8 cellular contexts compared by ENCODE assay signal in genomic region chr5:72817639-72818266, GRCh38. TPM values are rescaled to one million over a fixed set of nuclear protein-coding genes. Genes with fewer than 3 reads are reported as not detected.
A peak's percentile ranks its signal among the peaks of the same experiment; 100 is the strongest.
DNase-seq lines count a peak whose midpoint lies in the region; ATAC-seq and TF ChIP-seq lines count a peak whose summit lies in the region.

No MANE protein-coding gene starts in this region.

- DNase-seq in activated naive CD4-positive, alpha-beta T cell treated with Interleukin-2 at 50 U/mL for 16 hours = no peak
- DNase-seq in adipocyte (ENCODE audit: low read depth) (peak; percentile 48), left kidney (ENCODE audit: low read depth, low spot score) (peak; percentile 26), thyroid gland (no peak), GM03348 (ENCODE audit: low spot score) (no peak), sciatic nerve (ENCODE audit: low spot score) (no peak)

- no peak for TF ChIP-seq CTCF in thyroid gland (IDR thresholded peaks at IDR 0.05)

- H3K4me1 Mint-ChIP-seq in activated naive CD4-positive, alpha-beta T cell treated with anti-CD3 and anti-CD28 coated beads, Interleukin-2, amount 50 U/mL, for 24 hours = peaks cover 31% of the 10 kb centered on the region

- peak overlapping the region; percentile 98 to 99 (median 98) for H3K27ac ChIP-seq in thyroid gland

- H3K36me3 Mint-ChIP-seq in activated naive CD4-positive, alpha-beta T cell treated with anti-CD3 and anti-CD28 coated beads, Interleukin-2, amount 50 U/mL, for 24 hours = no peaks in the 10 kb centered on the region

- ATAC-seq in GM19452 (IDR thresholded peaks at IDR 0.05; ENCODE audit: unreplicated experiment) (no peak), sciatic nerve (no peak)

- 5 to 12% methylated on average over 6 of the region's 6 CpGs for WGBS in thyroid gland, 2 donors

- H3K36me3 ChIP-seq in adipocyte (ENCODE audit: control insufficient read depth, insufficient read depth, low read length, severe bottlenecking) (peaks cover 5% of the 10 kb centered on the region), thyroid gland (no peaks in the 10 kb centered on the region)

- H3K27me3 Mint-ChIP-seq in activated naive CD4-positive, alpha-beta T cell treated with anti-CD3 and anti-CD28 coated beads, Interleukin-2, amount 50 U/mL, for 24 hours = peaks cover 3% of the 10 kb centered on the region

- no peak for TF ChIP-seq POLR2A in thyroid gland (IDR thresholded peaks at IDR 0.05)

- peak overlapping the region; percentile 94 for H3K4me3 ChIP-seq in adipocyte (ENCODE audit: low read length)
- H3K4me3 ChIP-seq in thyroid gland (replicated peaks in 1 of 3) = peak overlapping the region; percentile 64 to 70 (median 68)

- no peaks in the 10 kb centered on the region for H3K27me3 ChIP-seq in adipocyte (replicated peaks; ENCODE audit: control insufficient read depth, insufficient read depth, low read length)
- H3K27me3 ChIP-seq in thyroid gland = no peaks in the 10 kb centered on the region

- H3K4me3 Mint-ChIP-seq in activated naive CD4-positive, alpha-beta T cell treated with anti-CD3 and anti-CD28 coated beads, Interleukin-2, amount 50 U/mL, for 24 hours = peak overlapping the region; percentile 95

- peaks cover 28% of the 10 kb centered on the region for H3K4me1 ChIP-seq in adipocyte (ENCODE audit: control insufficient read depth, insufficient read depth, low read length)
- H3K4me1 ChIP-seq in thyroid gland = peaks cover 29 to 39% of the 10 kb centered on the region in 2 donors

- intact Hi-C loops in thyroid gland (cut with DNase I) (loop anchor here (10.0 kb wide), 2 partner anchors 213 to 453 kb away; no protein-coding TSS in a partner anchor), sciatic nerve (cut with DNase I) (no loop called here)

- H3K9me3 Mint-ChIP-seq in activated naive CD4-positive, alpha-beta T cell treated with anti-CD3 and anti-CD28 coated beads, Interleukin-2, amount 50 U/mL, for 24 hours = no peaks in the 10 kb centered on the region

- H3K9ac ChIP-seq in adipocyte (ENCODE audit: low read length) = peak overlapping the region; percentile 99

- H3K9me3 ChIP-seq in adipocyte (ENCODE audit: control insufficient read depth, low read length) = no peaks in the 10 kb centered on the region
- H3K9me3 ChIP-seq in thyroid gland = no peaks in the 10 kb centered on the region

- peak overlapping the region; percentile 93 for H3K27ac Mint-ChIP-seq in activated naive CD4-positive, alpha-beta T cell treated with anti-CD3 and anti-CD28 coated beads, Interleukin-2, amount 50 U/mL, for 24 hours

RNA-seq across cellular contexts. Expression of gene TNPO1, which starts 1.3 kb away (rescaled TPM):
- total RNA-seq in thyroid gland (100 to 1,000 TPM; 122 to 319 (median 206) TPM), sciatic nerve (98.3 TPM)

Comparison
In these comparisons a context has a peak if more than half of its experiments do, and no peak if none do; other contexts are left out.
1. DNase-seq: peak in adipocyte (single experiment) and left kidney (single experiment); none in activated naive CD4-positive, alpha-beta T cell treated with Interleukin-2 at 50 U/mL for 16 hours (single experiment), thyroid gland (0 of 2), GM03348 (single experiment) and sciatic nerve (single experiment).